ENCODE assay signal across 3 cellular contexts in the genomic region with DNA sequence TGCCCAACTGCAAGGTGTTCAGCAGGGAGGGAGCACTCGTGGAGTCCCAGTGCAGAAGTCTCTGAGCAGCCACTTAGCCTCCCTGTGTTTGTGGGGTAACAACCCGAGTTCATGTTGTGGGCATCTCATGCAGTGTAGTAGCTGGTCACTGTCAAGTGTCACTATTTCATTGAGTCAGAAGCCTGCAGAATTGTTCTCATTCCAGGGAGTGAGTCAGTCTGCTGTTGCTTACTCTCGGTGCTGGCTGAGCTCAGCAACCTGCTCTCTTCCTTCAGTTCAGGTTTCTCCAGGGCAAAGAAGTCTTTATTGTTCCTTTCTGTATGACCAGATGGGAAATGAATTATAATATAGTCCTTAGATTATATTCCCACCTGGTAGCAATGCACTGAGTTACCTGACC.
A peak's percentile ranks its signal among the peaks of the same experiment; 100 is the strongest.
TF ChIP-seq lines count a peak whose summit lies in the region.

No MANE protein-coding gene starts in this region.

TF ChIP-seq in A549, 52 proteins besides CTCF, POLR2A, EP300 and RAD21:
- TF ChIP-seq ZNF302 (CRISPR knock-in tag; IDR thresholded peaks at IDR 0.05) (no peak), FOSL2 (IDR thresholded peaks at IDR 0.05) (no peak; the same call in 1 of the 2 replicates), FOSL2 (CRISPR knock-in tag; IDR thresholded peaks at IDR 0.05) (peak; percentile 60), ZFP36 (IDR thresholded peaks at IDR 0.05; ENCODE audit: borderline replicate concordance, partially characterized antibody) (no peak), FOXS1 (CRISPR knock-in tag; IDR thresholded peaks at IDR 0.05) (no peak)

TF ChIP-seq in Ishikawa, 13 proteins besides CTCF, POLR2A, EP300 and RAD21:
- no peak for TF ChIP-seq EGR1 (IDR thresholded peaks at IDR 0.05)
- TF ChIP-seq TEAD4 (IDR thresholded peaks at IDR 0.05): peak; percentile 74

TF ChIP-seq in endothelial cell of umbilical vein, 7 proteins besides CTCF, POLR2A, EP300 and RAD21:
- TF ChIP-seq POLR2AphosphoS5 (IDR thresholded peaks at IDR 0.05; ENCODE audit: insufficient read depth, low read depth, low read length) (no peak), JUN (IDR thresholded peaks at IDR 0.05; ENCODE audit: borderline replicate concordance, insufficient read depth, insufficient read length, low read depth) (peak; percentile 34), FOS (IDR thresholded peaks at IDR 0.05; ENCODE audit: borderline replicate concordance, insufficient read depth, low read length) (peak; percentile 69), EZH2 (IDR thresholded peaks at IDR 0.05; ENCODE audit: borderline replicate concordance, low read depth, low read length, severe bottlenecking) (no peak)
